In genomic region chr20:47576516-47577033, GRCh38 we compare ENCODE assay signal across 8 cellular contexts.
A peak's percentile ranks its signal among the peaks of the same experiment; 100 is the strongest.
DNase-seq lines count a peak whose midpoint lies in the region; ATAC-seq, FAIRE-seq and TF ChIP-seq lines count a peak whose summit lies in the region.

No MANE protein-coding gene starts in this region.

- H3K27me3 Mint-ChIP-seq in activated naive CD4-positive, alpha-beta T cell treated with anti-CD3 and anti-CD28 coated beads for 36 hours (ENCODE audit: low read depth): no peaks in the 10 kb centered on the region

- FAIRE-seq in D721Med (lab: Jason Lieb, UNC): no peak

- no peak for ATAC-seq in activated naive CD4-positive, alpha-beta T cell treated with anti-CD3 and anti-CD28 coated beads, Interleukin-2, amount 50 U/mL, for 72 hours
- ATAC-seq in HG03108 (IDR thresholded peaks at IDR 0.05; ENCODE audit: unreplicated experiment) (peak; percentile 72), left ventricle myocardium superior (peak; percentile 92)

- CTCF ChIA-PET in activated naive CD4-positive, alpha-beta T cell treated with anti-CD3 and anti-CD28 coated beads for 36 hours (lab: Charles Lee): interaction anchor here (0.7 kb wide), 1 partner anchor 9 kb away, joined by 3 read pairs; no protein-coding TSS in a partner anchor

- H3K9me3 Mint-ChIP-seq in activated naive CD4-positive, alpha-beta T cell treated with anti-CD3 and anti-CD28 coated beads for 36 hours: no peaks in the 10 kb centered on the region
- H3K9me3 Mint-ChIP-seq in activated naive CD4-positive, alpha-beta T cell treated with anti-CD3 and anti-CD28 coated beads, Interleukin-2, amount 50 U/mL, for 72 hours: no peaks in the 10 kb centered on the region

- peaks cover 13% of the 10 kb centered on the region for H3K36me3 Mint-ChIP-seq in activated naive CD4-positive, alpha-beta T cell treated with anti-CD3 and anti-CD28 coated beads for 36 hours (ENCODE audit: low read depth)
- H3K36me3 Mint-ChIP-seq in activated naive CD4-positive, alpha-beta T cell treated with anti-CD3 and anti-CD28 coated beads, Interleukin-2, amount 50 U/mL, for 72 hours: peaks cover 0 to 20% of the 10 kb centered on the region in 2 donors

- intact Hi-C loops in activated naive CD4-positive, alpha-beta T cell treated with anti-CD3 and anti-CD28 coated beads for 36 hours (cut with micrococcal nuclease): loop anchor here (5.0 kb wide), 1 partner anchor 36 kb away; no protein-coding TSS in a partner anchor
- intact Hi-C loops in left ventricle myocardium superior (cut with micrococcal nuclease): loop anchor here (10.0 kb wide), 1 partner anchor 72 kb away; the partner anchor contains the start of gene NCOA3

- TF ChIP-seq CTCF in D721Med (IDR thresholded peaks at IDR 0.05; ENCODE audit: insufficient read depth, missing control alignments): no peak

- peaks cover 76% of the 10 kb centered on the region for H3K4me1 Mint-ChIP-seq in activated naive CD4-positive, alpha-beta T cell treated with anti-CD3 and anti-CD28 coated beads for 36 hours (ENCODE audit: low read depth)

- no peak overlapping the region for H3K27ac Mint-ChIP-seq in activated naive CD4-positive, alpha-beta T cell treated with anti-CD3 and anti-CD28 coated beads for 36 hours
- no peak overlapping the region for H3K27ac Mint-ChIP-seq in activated naive CD4-positive, alpha-beta T cell treated with anti-CD3 and anti-CD28 coated beads, Interleukin-2, amount 50 U/mL, for 72 hours

- H3K4me3 Mint-ChIP-seq in activated naive CD4-positive, alpha-beta T cell treated with anti-CD3 and anti-CD28 coated beads for 36 hours: peak overlapping the region; percentile 56

- DNase-seq in activated naive CD4-positive, alpha-beta T cell treated with anti-CD3 and anti-CD28 coated beads for 36 hours: no peak
- DNase-seq in activated naive CD4-positive, alpha-beta T cell treated with anti-CD3 and anti-CD28 coated beads, Interleukin-2, amount 50 U/mL, for 72 hours (ENCODE audit: low spot score in 2 of 2): no peak
- DNase-seq in NCI-H748 (lab: John Stamatoyannopoulos, UW; ENCODE audit: unreplicated experiment): peak; percentile 78
- DNase-seq in anterior cingulate cortex (lab: John Stamatoyannopoulos, UW): peak in 34 of 58 donors; percentile 4 to 61 (median 16)
- peak; percentile 52 for DNase-seq in left ventricle myocardium superior
- peak; percentile 47 for DNase-seq in retina
- DNase-seq in D721Med (ENCODE audit: insufficient read length, low spot score): no peak

Comparison
In these comparisons a context has a peak if more than half of its experiments do, and no peak if none do; other contexts are left out.
1. DNase-seq: peak in NCI-H748 (single experiment), anterior cingulate cortex (34 of 58), left ventricle myocardium superior (single experiment) and retina (single experiment); none in activated naive CD4-positive, alpha-beta T cell treated with anti-CD3 and anti-CD28 coated beads for 36 hours (single experiment), activated naive CD4-positive, alpha-beta T cell treated with anti-CD3 and anti-CD28 coated beads, Interleukin-2, amount 50 U/mL, for 72 hours (0 of 2) and D721Med (single experiment).
2. ATAC-seq: peak in HG03108 (single experiment) and left ventricle myocardium superior (single experiment); none in activated naive CD4-positive, alpha-beta T cell treated with anti-CD3 and anti-CD28 coated beads, Interleukin-2, amount 50 U/mL, for 72 hours (0 of 2).